Comparison of ENCODE assay signal across 8 cellular contexts in the genomic region with DNA sequence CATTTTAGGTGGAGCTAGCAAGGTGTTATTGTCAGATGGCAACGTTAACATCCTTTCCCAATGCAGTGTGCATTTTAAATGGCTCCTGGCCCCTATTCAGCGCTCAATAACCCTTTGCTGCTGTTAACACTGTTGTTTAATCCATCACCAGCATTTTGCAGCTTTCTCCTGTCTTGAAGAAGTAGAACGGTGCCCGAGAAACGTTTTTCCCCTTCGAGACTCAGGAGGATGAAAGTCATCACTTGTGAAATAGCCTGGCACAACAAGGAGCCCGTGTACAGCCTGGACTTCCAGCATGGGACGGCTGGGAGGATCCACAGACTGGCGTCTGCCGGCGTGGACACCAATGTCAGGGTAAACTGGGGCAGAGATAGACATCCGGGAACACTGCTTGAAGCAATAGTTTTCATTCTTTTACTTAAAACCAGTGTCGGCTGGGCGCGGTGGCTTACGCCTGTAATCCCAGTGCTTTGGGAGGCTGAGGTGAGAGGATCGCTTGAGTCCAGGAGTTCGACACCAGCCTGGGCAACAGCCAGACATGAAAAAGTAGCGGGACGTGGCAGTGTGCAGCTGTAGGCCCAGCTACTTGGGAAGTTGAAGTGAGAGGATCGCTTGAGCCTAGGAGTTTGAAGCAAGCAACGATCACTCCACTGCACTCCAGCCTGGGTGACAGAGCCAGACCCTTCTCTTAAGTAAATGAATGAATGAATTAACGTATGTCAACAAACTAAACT. TPM values are rescaled to one million over a fixed set of nuclear protein-coding genes. Genes with fewer than 3 reads are reported as not detected.
DNase-seq lines count a peak whose midpoint lies in the region; ATAC-seq and TF ChIP-seq lines count a peak whose summit lies in the region.

No MANE protein-coding gene starts in this region.

- H3K27me3 ChIP-seq in foreskin keratinocyte: no peaks in the 10 kb centered on the region
- H3K27me3 ChIP-seq in skeletal muscle tissue (ENCODE audit: control insufficient read depth in 3 of 3, insufficient read depth in 3 of 3, low read length in 3 of 3): no peaks in the 10 kb centered on the region

- H3K4me3 ChIP-seq in skeletal muscle tissue (ENCODE audit: low read length in 3 of 3): peak overlapping the region; percentile 64 to 70 (median 70)

- H3K36me3 ChIP-seq in skeletal muscle tissue (ENCODE audit: control insufficient read depth in 3 of 3, insufficient read depth in 3 of 3, low read length in 3 of 3): no peaks in the 10 kb centered on the region

- CTCF ChIA-PET in activated CD4-positive, alpha-beta T cell treated with anti-CD3 and anti-CD28 coated beads, Interleukin-2, amount 10 ng/mL, durations not matched to agents 7 days and 5 days (lab: Charles Lee): interaction anchor here (0.7 to 1.3 kb wide), 3 partner anchors 9 to 232 kb away, joined by 3 read pairs; no protein-coding TSS in a partner anchor
- CTCF ChIA-PET in T-cell (lab: Charles Lee): no interaction called here

- peaks cover 23% of the 10 kb centered on the region for H3K36me3 Mint-ChIP-seq in activated CD4-positive, alpha-beta T cell treated with anti-CD3 and anti-CD28 coated beads, Interleukin-2, amount 10 ng/mL, durations not matched to agents 7 days and 5 days (ENCODE audit: low read depth)
- peaks cover 3% of the 10 kb centered on the region for H3K36me3 Mint-ChIP-seq in T-cell

- H3K9me3 Mint-ChIP-seq in activated CD4-positive, alpha-beta T cell treated with anti-CD3 and anti-CD28 coated beads, Interleukin-2, amount 10 ng/mL, durations not matched to agents 7 days and 5 days: no peaks in the 10 kb centered on the region
- H3K9me3 Mint-ChIP-seq in T-cell: no peaks in the 10 kb centered on the region

- no peaks in the 10 kb centered on the region for H3K27me3 Mint-ChIP-seq in activated CD4-positive, alpha-beta T cell treated with anti-CD3 and anti-CD28 coated beads, Interleukin-2, amount 10 ng/mL, durations not matched to agents 7 days and 5 days
- H3K27me3 Mint-ChIP-seq in T-cell: no peaks in the 10 kb centered on the region

- peak overlapping the region; percentile 92 for H3K27ac Mint-ChIP-seq in activated CD4-positive, alpha-beta T cell treated with anti-CD3 and anti-CD28 coated beads, Interleukin-2, amount 10 ng/mL, durations not matched to agents 7 days and 5 days
- H3K27ac Mint-ChIP-seq in T-cell: peak overlapping the region in 1 of 2 donors; percentile 61

- TF ChIP-seq CTCF in foreskin keratinocyte (conservative IDR thresholded peaks at IDR 0.05): no peak

- H3K4me1 Mint-ChIP-seq in activated CD4-positive, alpha-beta T cell treated with anti-CD3 and anti-CD28 coated beads, Interleukin-2, amount 10 ng/mL, durations not matched to agents 7 days and 5 days: peaks cover 28% of the 10 kb centered on the region
- peaks cover 0 to 10% (median 9%) of the 10 kb centered on the region in 3 donors for H3K4me1 Mint-ChIP-seq in T-cell

- H3K9me3 ChIP-seq in skeletal muscle tissue (ENCODE audit: control insufficient read depth in 3 of 3, low read length in 3 of 3): no peaks in the 10 kb centered on the region

- H3K27ac ChIP-seq in foreskin keratinocyte (peak overlapping the region; percentile 85), skeletal muscle tissue (ENCODE audit: low read depth, low read length) (peak overlapping the region; percentile 60)

- H3K4me3 Mint-ChIP-seq in activated CD4-positive, alpha-beta T cell treated with anti-CD3 and anti-CD28 coated beads, Interleukin-2, amount 10 ng/mL, durations not matched to agents 7 days and 5 days: peak overlapping the region; percentile 85
- peak overlapping the region; percentile 77 to 85 (median 79) for H3K4me3 Mint-ChIP-seq in T-cell

- ATAC-seq in T-cell (replicated peaks in 1 of 4) (peak in 1 of 4 experiments; percentile 31), foreskin keratinocyte (no peak), GM19452 (IDR thresholded peaks at IDR 0.05; ENCODE audit: unreplicated experiment) (no peak)

- DNase-seq in activated CD4-positive, alpha-beta T cell treated with anti-CD3 and anti-CD28 coated beads, Interleukin-2, amount 10 ng/mL, durations not matched to agents 7 days and 5 days: no peak
- no peak for DNase-seq in activated CD4-positive, alpha-beta T cell treated with anti-CD3 and anti-CD28 coated beads for 48 hours
- no peak for DNase-seq in T-cell
- peak in 1 of 2 donors; percentile 20 for DNase-seq in foreskin keratinocyte
- DNase-seq in epidermal melanocyte (ENCODE audit: insufficient read length, low spot score): no peak
- no peak for DNase-seq in SKM-1 treated with dmso at 0.1 percent for 144 hours (lab: John Stamatoyannopoulos, UW; ENCODE audit: unreplicated experiment)

- POLR2A ChIA-PET in activated CD4-positive, alpha-beta T cell treated with anti-CD3 and anti-CD28 coated beads, Interleukin-2, amount 10 ng/mL, durations not matched to agents 7 days and 5 days (lab: Charles Lee): no interaction called here
- POLR2A ChIA-PET in T-cell (lab: Charles Lee): no interaction called here

- peak overlapping the region; percentile 48 to 64 (median 64) for H3K9ac ChIP-seq in skeletal muscle tissue (ENCODE audit: low read depth in 1 of 3, low read length in 3 of 3)

- H3K4me1 ChIP-seq in foreskin keratinocyte (peaks cover 3% of the 10 kb centered on the region), skeletal muscle tissue (ENCODE audit: control insufficient read depth in 3 of 3, insufficient read depth in 3 of 3, low read length in 3 of 3) (peaks cover 18 to 25% (median 18%) of the 10 kb centered on the region in 3 donors)

RNA-seq across cellular contexts. Expression of a gene that starts 0.9 kb away (rescaled TPM):
- total RNA-seq in activated CD4-positive, alpha-beta T cell treated with anti-CD3 and anti-CD28 coated beads, Interleukin-2, amount 10 ng/mL, durations not matched to agents 7 days and 5 days: 10 to 100 TPM; 25.3 to 25.6 TPM
- 1 to 10 TPM; 2.1 to 5.1 (median 3.5) TPM for total RNA-seq in T-cell
- 12.0 and 14.4 TPM in 2 replicates for total RNA-seq in foreskin keratinocyte
- 9.4 and 10.5 TPM in 2 replicates for polyA plus RNA-seq in foreskin keratinocyte
- total RNA-seq in skeletal muscle tissue: 2.1 TPM
